ENCODE assay signal across 8 cellular contexts in the genomic region with DNA sequence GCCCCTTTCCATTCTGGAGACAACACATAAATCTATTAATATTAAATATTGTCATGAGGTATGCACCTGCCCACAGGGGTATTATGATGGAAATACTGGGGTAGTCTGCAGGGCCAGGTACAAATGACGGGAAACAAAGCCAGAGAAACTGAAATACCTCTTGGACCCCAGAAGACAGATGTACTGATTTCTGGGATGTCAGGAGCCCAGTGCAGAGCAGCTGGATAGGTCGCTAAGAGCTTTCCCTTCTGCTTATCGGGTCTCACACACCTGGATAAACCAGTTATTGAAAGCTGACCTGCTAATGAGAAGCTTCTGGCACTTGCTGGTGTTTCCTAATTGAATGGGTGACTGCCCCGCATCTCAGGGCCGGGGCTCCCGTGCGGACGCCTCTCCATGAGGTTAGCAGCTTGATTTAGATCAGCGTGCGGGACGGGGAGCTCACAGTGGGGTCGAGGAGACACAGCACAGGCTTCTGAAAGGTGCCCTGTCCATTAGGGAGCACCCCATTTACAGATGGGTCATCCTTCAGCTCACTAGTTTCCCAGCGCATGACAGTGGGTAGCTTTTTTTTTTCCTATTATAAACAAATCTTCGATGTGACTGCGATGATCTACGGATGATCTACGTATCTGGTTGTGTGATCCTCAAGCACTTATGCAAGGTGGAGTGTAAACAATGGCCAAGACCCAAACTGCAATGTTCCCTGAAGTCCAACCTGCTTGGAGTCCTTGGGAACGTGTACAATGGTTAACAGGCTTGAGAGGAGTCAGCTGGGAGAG. TPM values are rescaled to one million over a fixed set of nuclear protein-coding genes. Genes with fewer than 3 reads are reported as not detected.
A peak's percentile ranks its signal among the peaks of the same experiment; 100 is the strongest.
DNase-seq lines count a peak whose midpoint lies in the region; ATAC-seq and TF ChIP-seq lines count a peak whose summit lies in the region.

No MANE protein-coding gene starts in this region.

- H3K9me3 ChIP-seq in BE2C (no peaks in the 10 kb centered on the region), muscle layer of duodenum (ENCODE audit: control insufficient read depth in 1 of 2, low read length in 2 of 2) (no peaks in the 10 kb centered on the region)

- H3K4me1 Mint-ChIP-seq in IgD-negative memory B cell = peaks cover 15 to 25% (median 22%) of the 10 kb centered on the region in 3 donors
- H3K4me1 Mint-ChIP-seq in central memory CD8-positive, alpha-beta T cell = peaks cover 52% of the 10 kb centered on the region

- peak overlapping the region; percentile 88 to 96 (median 91) for H3K27ac Mint-ChIP-seq in IgD-negative memory B cell
- H3K27ac Mint-ChIP-seq in central memory CD8-positive, alpha-beta T cell (ENCODE audit: low read depth) = peak overlapping the region; percentile 89

- no peak for TF ChIP-seq CTCF in BE2C (IDR thresholded peaks at IDR 0.05; ENCODE audit: low read depth, low read length)
- no peak for TF ChIP-seq CTCF in omental fat pad (IDR thresholded peaks at IDR 0.05)

- peak overlapping the region; percentile 82 to 92 (median 90) for H3K4me3 Mint-ChIP-seq in IgD-negative memory B cell
- peak overlapping the region; percentile 77 for H3K4me3 Mint-ChIP-seq in central memory CD8-positive, alpha-beta T cell

- peaks cover 12% of the 10 kb centered on the region for H3K36me3 ChIP-seq in BE2C
- H3K36me3 ChIP-seq in muscle layer of duodenum (ENCODE audit: control insufficient read depth in 1 of 2, insufficient read depth in 2 of 2, low read length in 2 of 2) = peaks cover 0 to 4% of the 10 kb centered on the region in 2 donors

- no peaks in the 10 kb centered on the region for H3K27me3 Mint-ChIP-seq in IgD-negative memory B cell
- H3K27me3 Mint-ChIP-seq in central memory CD8-positive, alpha-beta T cell = no peaks in the 10 kb centered on the region

- H3K4me3 ChIP-seq in BE2C (ENCODE audit: low read depth, low read length) = peak overlapping the region; percentile 51
- H3K4me3 ChIP-seq in muscle layer of duodenum (ENCODE audit: low read depth in 1 of 2, low read length in 2 of 2) = peak overlapping the region; percentile 63 to 77

- H3K36me3 Mint-ChIP-seq in IgD-negative memory B cell = no peaks in the 10 kb centered on the region
- peaks cover 39% of the 10 kb centered on the region for H3K36me3 Mint-ChIP-seq in central memory CD8-positive, alpha-beta T cell (ENCODE audit: insufficient read depth)

- H3K4me1 ChIP-seq in BE2C (peaks cover 5% of the 10 kb centered on the region; the same call in 1 of the 2 replicates), muscle layer of duodenum (ENCODE audit: control insufficient read depth in 1 of 2, insufficient read depth in 2 of 2, low read length in 2 of 2) (peaks cover 14 to 19% of the 10 kb centered on the region in 2 donors)

- no peaks in the 10 kb centered on the region for H3K9me3 Mint-ChIP-seq in IgD-negative memory B cell
- H3K9me3 Mint-ChIP-seq in central memory CD8-positive, alpha-beta T cell = no peaks in the 10 kb centered on the region

- DNase-seq in BE2C (no peak), NOMO-1 treated with dmso at 0.1 percent for 144 hours (lab: John Stamatoyannopoulos, UW; ENCODE audit: unreplicated experiment) (no peak), NCI-H1694 (lab: John Stamatoyannopoulos, UW) (no peak), omental fat pad (ENCODE audit: low spot score) (no peak), RPMI8226 (no peak)
- DNase-seq in central memory CD8-positive, alpha-beta T cell (ENCODE audit: low spot score in 2 of 2) = no peak

- H3K27ac ChIP-seq in muscle layer of duodenum (ENCODE audit: low read length) = no peak overlapping the region

- no peak for ATAC-seq in central memory CD8-positive, alpha-beta T cell (replicated peaks; ENCODE audit: extremely low read depth, poor library complexity, severe bottlenecking)
- ATAC-seq in omental fat pad (ENCODE audit: low FRiP score) = no peak

- H3K27me3 ChIP-seq in BE2C (no peaks in the 10 kb centered on the region), muscle layer of duodenum (ENCODE audit: low read depth, low read length) (no peaks in the 10 kb centered on the region)

RNA-seq across cellular contexts. Expression of a gene that starts 1.5 kb away (rescaled TPM):
- polyA plus RNA-seq in BE2C (2012; ENCODE audit: insufficient read depth, insufficient read length, low read depth) = 20.0 TPM
- polyA plus RNA-seq in IgD-negative memory B cell = 28.5 TPM
- total RNA-seq in omental fat pad = 100 to 1,000 TPM in 2 of 4 donors, 10 to 100 TPM in 2; 85.6 to 244 (median 107) TPM
